ENCODE assay signal across 1 cellular context in the genomic region with DNA sequence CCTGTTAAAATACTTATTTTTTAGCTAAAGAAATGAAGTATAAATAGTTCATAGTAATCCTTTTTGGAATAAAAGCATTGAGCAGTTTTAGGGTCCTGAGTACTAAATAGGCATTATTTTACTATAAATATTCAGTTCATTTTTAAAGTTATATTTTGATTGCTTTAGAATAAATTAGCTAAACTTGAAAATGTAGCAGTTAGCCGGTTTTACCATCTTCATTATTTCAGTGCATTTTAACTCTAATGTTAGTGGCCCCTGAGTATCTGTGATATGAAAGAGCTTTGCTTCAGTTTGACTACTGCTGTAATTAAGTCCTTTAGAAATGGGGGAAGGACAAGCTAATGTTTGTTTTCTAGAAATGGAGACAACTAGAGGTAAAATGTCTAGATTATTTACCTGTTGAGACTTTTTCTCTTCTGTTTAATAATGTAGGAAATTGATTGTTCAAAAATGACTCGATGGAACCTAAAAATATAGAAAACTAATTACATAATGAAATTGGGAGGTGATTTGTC.
TF ChIP-seq lines count a peak whose summit lies in the region.

No MANE protein-coding gene starts in this region.

TF ChIP-seq in A549, 52 proteins besides CTCF, POLR2A, EP300 and RAD21 (continued from another document):
- TF ChIP-seq TP53 (CRISPR knock-in tag; IDR thresholded peaks at IDR 0.05) = no peak
- TF ChIP-seq, protein P1, sequence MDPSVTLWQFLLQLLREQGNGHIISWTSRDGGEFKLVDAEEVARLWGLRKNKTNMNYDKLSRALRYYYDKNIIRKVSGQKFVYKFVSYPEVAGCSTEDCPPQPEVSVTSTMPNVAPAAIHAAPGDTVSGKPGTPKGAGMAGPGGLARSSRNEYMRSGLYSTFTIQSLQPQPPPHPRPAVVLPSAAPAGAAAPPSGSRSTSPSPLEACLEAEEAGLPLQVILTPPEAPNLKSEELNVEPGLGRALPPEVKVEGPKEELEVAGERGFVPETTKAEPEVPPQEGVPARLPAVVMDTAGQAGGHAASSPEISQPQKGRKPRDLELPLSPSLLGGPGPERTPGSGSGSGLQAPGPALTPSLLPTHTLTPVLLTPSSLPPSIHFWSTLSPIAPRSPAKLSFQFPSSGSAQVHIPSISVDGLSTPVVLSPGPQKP (IDR thresholded peaks at IDR 0.05; ENCODE audit: low read depth, low read length) = no peak
- TF ChIP-seq MAFK (IDR thresholded peaks at IDR 0.05; ENCODE audit: partially characterized antibody) = no peak
- TF ChIP-seq, protein P2, sequence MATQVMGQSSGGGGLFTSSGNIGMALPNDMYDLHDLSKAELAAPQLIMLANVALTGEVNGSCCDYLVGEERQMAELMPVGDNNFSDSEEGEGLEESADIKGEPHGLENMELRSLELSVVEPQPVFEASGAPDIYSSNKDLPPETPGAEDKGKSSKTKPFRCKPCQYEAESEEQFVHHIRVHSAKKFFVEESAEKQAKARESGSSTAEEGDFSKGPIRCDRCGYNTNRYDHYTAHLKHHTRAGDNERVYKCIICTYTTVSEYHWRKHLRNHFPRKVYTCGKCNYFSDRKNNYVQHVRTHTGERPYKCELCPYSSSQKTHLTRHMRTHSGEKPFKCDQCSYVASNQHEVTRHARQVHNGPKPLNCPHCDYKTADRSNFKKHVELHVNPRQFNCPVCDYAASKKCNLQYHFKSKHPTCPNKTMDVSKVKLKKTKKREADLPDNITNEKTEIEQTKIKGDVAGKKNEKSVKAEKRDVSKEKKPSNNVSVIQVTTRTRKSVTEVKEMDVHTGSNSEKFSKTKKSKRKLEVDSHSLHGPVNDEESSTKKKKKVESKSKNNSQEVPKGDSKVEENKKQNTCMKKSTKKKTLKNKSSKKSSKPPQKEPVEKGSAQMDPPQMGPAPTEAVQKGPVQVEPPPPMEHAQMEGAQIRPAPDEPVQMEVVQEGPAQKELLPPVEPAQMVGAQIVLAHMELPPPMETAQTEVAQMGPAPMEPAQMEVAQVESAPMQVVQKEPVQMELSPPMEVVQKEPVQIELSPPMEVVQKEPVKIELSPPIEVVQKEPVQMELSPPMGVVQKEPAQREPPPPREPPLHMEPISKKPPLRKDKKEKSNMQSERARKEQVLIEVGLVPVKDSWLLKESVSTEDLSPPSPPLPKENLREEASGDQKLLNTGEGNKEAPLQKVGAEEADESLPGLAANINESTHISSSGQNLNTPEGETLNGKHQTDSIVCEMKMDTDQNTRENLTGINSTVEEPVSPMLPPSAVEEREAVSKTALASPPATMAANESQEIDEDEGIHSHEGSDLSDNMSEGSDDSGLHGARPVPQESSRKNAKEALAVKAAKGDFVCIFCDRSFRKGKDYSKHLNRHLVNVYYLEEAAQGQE (IDR thresholded peaks at IDR 0.05) = no peak
- no peak for TF ChIP-seq KDM5A (IDR thresholded peaks at IDR 0.05)
- no peak for TF ChIP-seq MAZ (IDR thresholded peaks at IDR 0.05; ENCODE audit: borderline replicate concordance, low read depth, low read length)
- no peak for TF ChIP-seq CHD2 (IDR thresholded peaks at IDR 0.05; ENCODE audit: low read length, partially characterized antibody)
- TF ChIP-seq HOXB5 (CRISPR knock-in tag; IDR thresholded peaks at IDR 0.05) = no peak
- no peak for TF ChIP-seq HOXA7 (CRISPR knock-in tag; IDR thresholded peaks at IDR 0.05)
- no peak for TF ChIP-seq SMC3 (IDR thresholded peaks at IDR 0.05)
